ENCODE assay signal across 8 cellular contexts in the genomic region with DNA sequence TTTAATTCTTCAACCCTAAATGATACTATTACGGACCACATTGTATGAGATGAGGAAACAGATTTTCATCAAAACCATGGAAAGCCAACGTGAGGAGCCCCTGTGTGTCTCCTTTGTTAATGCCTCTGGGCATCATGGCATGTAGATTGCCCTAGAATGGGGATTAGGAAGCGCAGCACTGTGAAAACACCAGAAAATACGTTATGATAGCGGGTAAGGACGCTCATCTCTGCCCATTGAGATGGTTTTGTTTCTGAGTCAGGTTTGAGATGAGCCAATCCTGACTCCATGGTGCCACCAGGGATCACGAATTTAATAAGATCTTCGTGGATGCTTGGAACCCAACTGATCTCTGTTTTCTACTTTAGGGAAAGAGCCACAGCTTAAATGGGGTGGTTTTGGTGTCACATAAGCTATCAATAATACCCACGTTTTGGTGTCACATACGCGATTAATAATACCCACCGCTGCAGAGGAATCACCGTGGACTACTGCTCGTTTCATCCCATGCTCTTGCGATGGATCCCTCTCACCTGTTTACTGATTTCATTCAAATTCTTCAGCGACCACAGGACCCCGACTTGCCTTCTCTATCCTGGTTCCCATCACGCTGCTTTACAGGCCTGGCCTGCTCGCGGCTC.
DNase-seq lines count a peak whose midpoint lies in the region; ATAC-seq, FAIRE-seq and TF ChIP-seq lines count a peak whose summit lies in the region.
"Not testable (repeated sequence)": the region's sequence is repeated elsewhere in the genome, so short reads cannot be mapped to it uniquely, and the experiment has no call there.

No MANE protein-coding gene starts in this region.

- H3K36me3 Mint-ChIP-seq in astrocyte (ENCODE audit: low read depth, unreplicated experiment) = not testable (repeated sequence)
- peaks cover 10 to 20% (median 15%) of the 10 kb centered on the region in 5 donors for H3K36me3 Mint-ChIP-seq in naive thymus-derived CD4-positive, alpha-beta T cell

- peaks cover 23% of the 10 kb centered on the region; the same call in 1 of the 2 replicates for H3K79me2 ChIP-seq in OCI-LY7 (ENCODE audit: insufficient read depth, low read depth, low read length)
- not testable (repeated sequence) for H3K79me2 ChIP-seq in astrocyte (ENCODE audit: insufficient read depth, low read length)

- not testable (repeated sequence) for H3K36me3 ChIP-seq in OCI-LY7 (ENCODE audit: insufficient read depth, low read length); astrocyte (ENCODE audit: insufficient read depth, low read length); iPS-20b (ENCODE audit: insufficient read depth, low read depth, low read length); naive thymus-derived CD4-positive, alpha-beta T cell (ENCODE audit: control insufficient read depth in 2 of 3, insufficient read depth in 3 of 3, low read length in 3 of 3); subcutaneous abdominal adipose tissue (ENCODE audit: control insufficient read depth in 5 of 5, insufficient read depth in 5 of 5, low read length in 5 of 5)

- peak overlapping the region; percentile 84 for H2AFZ ChIP-seq in OCI-LY7 (ENCODE audit: low read length)
- peak overlapping the region; percentile 100 for H2AFZ ChIP-seq in astrocyte (ENCODE audit: low read depth, low read length)

- not testable (repeated sequence) for ATAC-seq in naive thymus-derived CD4-positive, alpha-beta T cell

- in situ Hi-C loops in GM13977 (cut with MboI; ENCODE audit: low pct_unique_long_range_greater_than_20kb, low sequenced_read_pairs, unreplicated experiment) = not testable (repeated sequence)

- intact Hi-C loops in OCI-LY7 (cut with micrococcal nuclease; ENCODE audit: unreplicated experiment) = loop anchor here (10.0 kb wide), 1 partner anchor 94 kb away; no protein-coding TSS in a partner anchor
- intact Hi-C loops in naive thymus-derived CD4-positive, alpha-beta T cell (cut with micrococcal nuclease) = not testable (repeated sequence)

- H3K4me3 ChIP-seq in AG09309 (ENCODE audit: control insufficient read depth, low read depth, low read length) = peak overlapping the region; percentile 63
- peak overlapping the region; percentile 78 for H3K4me3 ChIP-seq in OCI-LY7 (ENCODE audit: low read depth, low read length, poor library complexity, severe bottlenecking)
- peak overlapping the region; percentile 75 for H3K4me3 ChIP-seq in astrocyte (ENCODE audit: insufficient read depth, low read depth, low read length)
- H3K4me3 ChIP-seq in epithelial cell of proximal tubule (ENCODE audit: low read depth, low read length) = peak overlapping the region; percentile 59
- peak overlapping the region; percentile 86 for H3K4me3 ChIP-seq in iPS-20b (ENCODE audit: low read length)
- peak overlapping the region; percentile 100 for H3K4me3 ChIP-seq in naive thymus-derived CD4-positive, alpha-beta T cell (ENCODE audit: low read length)
- peak overlapping the region; percentile 84 to 94 (median 90) for H3K4me3 ChIP-seq in subcutaneous abdominal adipose tissue (ENCODE audit: low read depth in 1 of 5, low read length in 5 of 5)

- not testable (repeated sequence) for H3K4me3 Mint-ChIP-seq in astrocyte (ENCODE audit: unreplicated experiment); naive thymus-derived CD4-positive, alpha-beta T cell

- peak overlapping the region; percentile 88 for H3K27ac ChIP-seq in OCI-LY7 (ENCODE audit: low read depth, low read length, poor library complexity, severe bottlenecking)
- H3K27ac ChIP-seq in astrocyte (ENCODE audit: low read depth, low read length) = peak overlapping the region; percentile 77
- H3K27ac ChIP-seq in iPS-20b (ENCODE audit: low read length) = not testable (repeated sequence)
- H3K27ac ChIP-seq in naive thymus-derived CD4-positive, alpha-beta T cell (ENCODE audit: low read depth, low read length) = peak overlapping the region; percentile 83
- H3K27ac ChIP-seq in subcutaneous abdominal adipose tissue (ENCODE audit: low read depth, low read length) = peak overlapping the region; percentile 84

- DNase-seq in AG09309 (ENCODE audit: low read depth); astrocyte (ENCODE audit: low read depth); epithelial cell of proximal tubule (ENCODE audit: low read depth): not testable (repeated sequence)
- peak; percentile 2 for DNase-seq in GM13977 (ENCODE audit: low spot score)
- peak; percentile 20 for DNase-seq in OCI-LY7 (ENCODE audit: low spot score)
- DNase-seq in naive thymus-derived CD4-positive, alpha-beta T cell = peak in 2 of 9 donors; percentile 8 to 20

- BruUV-seq in OCI-LY7 (replicated peaks; lab: Mats Ljungman, UMichigan) = TSS peak; percentile 50

- H3K9ac ChIP-seq in astrocyte (ENCODE audit: low read length) (peak overlapping the region; percentile 91), iPS-20b (ENCODE audit: low read depth, low read length) (peak overlapping the region; percentile 92), subcutaneous abdominal adipose tissue (ENCODE audit: low read length in 5 of 5) (peak overlapping the region; percentile 39 to 88 (median 83))

- not testable (repeated sequence) for H3K27me3 Mint-ChIP-seq in astrocyte (ENCODE audit: low read depth, unreplicated experiment); naive thymus-derived CD4-positive, alpha-beta T cell

- H3K9me3 Mint-ChIP-seq in astrocyte (ENCODE audit: unreplicated experiment); naive thymus-derived CD4-positive, alpha-beta T cell: not testable (repeated sequence)

- peaks cover 13% of the 10 kb centered on the region for H3K4me1 ChIP-seq in OCI-LY7 (ENCODE audit: insufficient read depth, low read length, poor library complexity, severe bottlenecking)
- not testable (repeated sequence) for H3K4me1 ChIP-seq in astrocyte (ENCODE audit: insufficient read depth, low read length); iPS-20b (ENCODE audit: insufficient read depth, low read length)
- peaks cover 7 to 20% of the 10 kb centered on the region in 2 donors for H3K4me1 ChIP-seq in naive thymus-derived CD4-positive, alpha-beta T cell (ENCODE audit: control insufficient read depth in 2 of 2, insufficient read depth in 2 of 2, low read length in 2 of 2)
- peaks cover 1 to 17% (median 14%) of the 10 kb centered on the region in 5 donors for H3K4me1 ChIP-seq in subcutaneous abdominal adipose tissue (ENCODE audit: control insufficient read depth in 5 of 5, insufficient read depth in 5 of 5, low read length in 5 of 5)

- not testable (repeated sequence) for H4K20me1 ChIP-seq in OCI-LY7 (ENCODE audit: insufficient read depth, low read length); astrocyte (ENCODE audit: insufficient read depth, low read length)

- not testable (repeated sequence) for H3K9me2 ChIP-seq in OCI-LY7 (ENCODE audit: insufficient read depth, low read length)

- CTCF ChIA-PET in OCI-LY7 (lab: Charles Lee; ENCODE audit: unreplicated experiment); naive thymus-derived CD4-positive, alpha-beta T cell (lab: Charles Lee): not testable (repeated sequence)

- H3K9me3 ChIP-seq in OCI-LY7 (ENCODE audit: low read length); astrocyte (ENCODE audit: insufficient read depth, low read depth, low read length); iPS-20b (ENCODE audit: insufficient read depth, low read depth, low read length); naive thymus-derived CD4-positive, alpha-beta T cell (ENCODE audit: control insufficient read depth in 2 of 3, low read length in 3 of 3); subcutaneous abdominal adipose tissue (ENCODE audit: control insufficient read depth in 5 of 5, low read length in 5 of 5): not testable (repeated sequence)

- H3K4me2 ChIP-seq in OCI-LY7 (ENCODE audit: low read length) = peak overlapping the region; percentile 75
- H3K4me2 ChIP-seq in astrocyte (ENCODE audit: low read length) = peak overlapping the region; percentile 92

- FAIRE-seq in astrocyte (lab: Jason Lieb, UNC) = not testable (repeated sequence)

- TF ChIP-seq CTCF in AG09309 (IDR thresholded peaks at IDR 0.05; ENCODE audit: control insufficient read depth, insufficient read depth, low read depth, low read length, missing control alignments); GM13977 (IDR thresholded peaks at IDR 0.05; ENCODE audit: extremely low read depth, insufficient read depth, missing control alignments); OCI-LY7 (conservative IDR thresholded peaks at IDR 0.05; ENCODE audit: low read length); astrocyte (IDR thresholded peaks at IDR 0.05; ENCODE audit: insufficient read depth, low read depth, low read length); epithelial cell of proximal tubule (conservative IDR thresholded peaks at IDR 0.05; ENCODE audit: low read depth, low read length): not testable (repeated sequence)

- H3K4me1 Mint-ChIP-seq in astrocyte (ENCODE audit: low read depth, unreplicated experiment) = not testable (repeated sequence)
- peaks cover 15 to 42% (median 33%) of the 10 kb centered on the region in 7 donors for H3K4me1 Mint-ChIP-seq in naive thymus-derived CD4-positive, alpha-beta T cell

- H3K27me3 ChIP-seq in astrocyte (ENCODE audit: insufficient read depth, low read length); iPS-20b (ENCODE audit: insufficient read depth, low read length); naive thymus-derived CD4-positive, alpha-beta T cell (ENCODE audit: control insufficient read depth in 2 of 2, insufficient read depth in 2 of 2, low read length in 2 of 2); subcutaneous abdominal adipose tissue (ENCODE audit: control insufficient read depth in 5 of 5, insufficient read depth in 4 of 5, low read length in 5 of 5): not testable (repeated sequence)

- POLR2A ChIA-PET in OCI-LY7 (lab: Charles Lee) = interaction anchor here (1.3 kb wide), 1 partner anchor 233 kb away, joined by 5 read pairs; no protein-coding TSS in a partner anchor
- POLR2A ChIA-PET in naive thymus-derived CD4-positive, alpha-beta T cell (lab: Charles Lee) = not testable (repeated sequence)

- not testable (repeated sequence) for H3K27ac Mint-ChIP-seq in astrocyte (ENCODE audit: unreplicated experiment); naive thymus-derived CD4-positive, alpha-beta T cell
